Comparison of ENCODE assay signal across 1 cellular context in the genomic region with DNA sequence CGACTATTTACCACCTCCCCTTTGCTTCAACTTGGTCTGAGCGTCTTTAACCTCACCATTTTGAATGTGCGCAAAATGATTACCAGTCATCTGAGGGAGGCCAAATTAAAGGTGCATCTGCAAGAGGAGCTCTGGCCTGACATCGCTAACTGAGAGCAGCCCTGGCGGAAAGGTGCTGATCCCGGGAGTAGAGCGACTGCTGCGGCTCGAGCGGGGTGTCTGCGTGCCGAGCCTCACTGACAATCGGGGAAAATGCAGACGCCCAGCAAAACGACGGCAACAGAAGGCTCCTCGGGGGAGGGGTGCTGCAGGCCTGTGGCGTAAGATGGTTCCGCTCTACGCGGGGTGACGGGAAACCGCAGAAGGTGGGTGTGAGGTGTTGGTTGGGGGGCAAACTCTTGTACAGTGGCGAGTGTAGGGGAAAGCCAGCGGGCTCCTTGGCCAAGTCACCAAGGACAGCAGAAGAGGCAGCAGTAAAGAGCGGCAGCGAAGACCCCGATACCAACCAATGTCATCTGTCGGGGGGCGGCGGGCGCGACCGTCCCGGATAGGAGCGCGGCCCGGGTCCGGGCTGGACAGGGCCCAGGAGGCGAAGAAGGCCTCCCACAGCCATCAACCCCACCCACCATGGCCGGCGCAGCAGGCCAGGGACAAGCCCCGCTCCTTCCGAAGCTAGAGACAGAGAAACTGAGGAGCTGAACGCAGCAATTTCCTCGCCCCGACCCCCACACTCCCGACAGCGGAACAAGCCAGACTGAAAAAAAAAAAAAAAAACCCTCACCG.
TF ChIP-seq lines count a peak whose summit lies in the region.

No MANE protein-coding gene starts in this region.

TF ChIP-seq in HepG2, 621 proteins besides CTCF, POLR2A, EP300 and RAD21 (continued from another document and continues in another):
- TF ChIP-seq, protein P1, sequence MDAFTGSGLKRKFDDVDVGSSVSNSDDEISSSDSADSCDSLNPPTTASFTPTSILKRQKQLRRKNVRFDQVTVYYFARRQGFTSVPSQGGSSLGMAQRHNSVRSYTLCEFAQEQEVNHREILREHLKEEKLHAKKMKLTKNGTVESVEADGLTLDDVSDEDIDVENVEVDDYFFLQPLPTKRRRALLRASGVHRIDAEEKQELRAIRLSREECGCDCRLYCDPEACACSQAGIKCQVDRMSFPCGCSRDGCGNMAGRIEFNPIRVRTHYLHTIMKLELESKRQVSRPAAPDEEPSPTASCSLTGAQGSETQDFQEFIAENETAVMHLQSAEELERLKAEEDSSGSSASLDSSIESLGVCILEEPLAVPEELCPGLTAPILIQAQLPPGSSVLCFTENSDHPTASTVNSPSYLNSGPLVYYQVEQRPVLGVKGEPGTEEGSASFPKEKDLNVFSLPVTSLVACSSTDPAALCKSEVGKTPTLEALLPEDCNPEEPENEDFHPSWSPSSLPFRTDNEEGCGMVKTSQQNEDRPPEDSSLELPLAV (CRISPR knock-in tag; conservative IDR thresholded peaks at IDR 0.05; ENCODE audit: low read depth): no peak
- TF ChIP-seq ZNF879 (CRISPR knock-in tag; IDR thresholded peaks at IDR 0.05) (no peak), DPF2 (CRISPR knock-in tag; IDR thresholded peaks at IDR 0.05; ENCODE audit: borderline replicate concordance, low read depth) (no peak), HES4 (CRISPR knock-in tag; IDR thresholded peaks at IDR 0.05; ENCODE audit: borderline replicate concordance) (peak; percentile 25; the same call in 1 of the 2 replicates), HNRNPH1 (optimal IDR thresholded peaks at IDR 0.05; ENCODE audit: low read depth, low read length) (no peak), CHD2 (IDR thresholded peaks at IDR 0.05; ENCODE audit: low read depth, low read length) (no peak), ZNF124 (CRISPR knock-in tag; IDR thresholded peaks at IDR 0.05) (no peak), ZNF547 (CRISPR knock-in tag; IDR thresholded peaks at IDR 0.05) (no peak), ZNF883 (CRISPR knock-in tag; IDR thresholded peaks at IDR 0.05; ENCODE audit: not compliant biosample characterization) (no peak), NR3C1 (CRISPR knock-in tag; IDR thresholded peaks at IDR 0.05) (no peak), FOXA1 (IDR thresholded peaks at IDR 0.05) (no peak), FOXA1 (CRISPR knock-in tag; IDR thresholded peaks at IDR 0.05) (no peak), SUZ12 (IDR thresholded peaks at IDR 0.05; ENCODE audit: low read depth, low read length) (no peak), NFKB2 (CRISPR knock-in tag; IDR thresholded peaks at IDR 0.05; ENCODE audit: borderline replicate concordance) (no peak; the same call in 1 of the 2 replicates), BRD4 (CRISPR knock-in tag; IDR thresholded peaks at IDR 0.05) (no peak), TCF7L2 (IDR thresholded peaks at IDR 0.05; ENCODE audit: low read depth, low read length) (no peak), CREM (IDR thresholded peaks at IDR 0.05) (0 out of 2 replicates have a peak, but pooled peaks have one; percentile 10), CREM (CRISPR knock-in tag; IDR thresholded peaks at IDR 0.05) (no peak), HOXA9 (CRISPR knock-in tag; IDR thresholded peaks at IDR 0.05; ENCODE audit: borderline replicate concordance) (no peak), IRF2 (CRISPR knock-in tag; IDR thresholded peaks at IDR 0.05) (no peak), TCF12 (IDR thresholded peaks at IDR 0.05) (no peak), TCF12 (CRISPR knock-in tag; IDR thresholded peaks at IDR 0.05) (no peak), ZSCAN12 (CRISPR knock-in tag; IDR thresholded peaks at IDR 0.05) (0 out of 2 replicates have a peak, but pooled peaks have one; percentile 47), NFE2L1 (CRISPR knock-in tag; IDR thresholded peaks at IDR 0.05; ENCODE audit: borderline replicate concordance) (no peak), TBP (CRISPR knock-in tag; IDR thresholded peaks at IDR 0.05) (no peak), JUND (CRISPR knock-in tag; IDR thresholded peaks at IDR 0.05) (no peak), MLLT10 (CRISPR knock-in tag; IDR thresholded peaks at IDR 0.05) (no peak), SNAI1 (CRISPR knock-in tag; IDR thresholded peaks at IDR 0.05; ENCODE audit: borderline replicate concordance) (no peak), NCOR1 (IDR thresholded peaks at IDR 0.05; ENCODE audit: borderline replicate concordance, low read length) (no peak), ZNF260 (CRISPR knock-in tag; IDR thresholded peaks at IDR 0.05; ENCODE audit: borderline replicate concordance, low read depth) (no peak), TSC22D2 (CRISPR knock-in tag; IDR thresholded peaks at IDR 0.05; ENCODE audit: borderline replicate concordance) (no peak), ZNF567 (CRISPR knock-in tag; IDR thresholded peaks at IDR 0.05; ENCODE audit: borderline replicate concordance) (no peak), ATF1 (CRISPR knock-in tag; IDR thresholded peaks at IDR 0.05) (no peak), PPARG (CRISPR knock-in tag; conservative IDR thresholded peaks at IDR 0.05) (no peak), MZF1 (CRISPR knock-in tag; IDR thresholded peaks at IDR 0.05; ENCODE audit: borderline replicate concordance) (no peak), HMG20A (CRISPR knock-in tag; IDR thresholded peaks at IDR 0.05; ENCODE audit: borderline replicate concordance) (no peak), FOXP1 (IDR thresholded peaks at IDR 0.05) (no peak), FOXP1 (CRISPR knock-in tag; IDR thresholded peaks at IDR 0.05) (no peak), ZFP1 (CRISPR knock-in tag; IDR thresholded peaks at IDR 0.05) (no peak), ZNF264 (CRISPR knock-in tag; IDR thresholded peaks at IDR 0.05) (no peak)
- TF ChIP-seq, protein P2, sequence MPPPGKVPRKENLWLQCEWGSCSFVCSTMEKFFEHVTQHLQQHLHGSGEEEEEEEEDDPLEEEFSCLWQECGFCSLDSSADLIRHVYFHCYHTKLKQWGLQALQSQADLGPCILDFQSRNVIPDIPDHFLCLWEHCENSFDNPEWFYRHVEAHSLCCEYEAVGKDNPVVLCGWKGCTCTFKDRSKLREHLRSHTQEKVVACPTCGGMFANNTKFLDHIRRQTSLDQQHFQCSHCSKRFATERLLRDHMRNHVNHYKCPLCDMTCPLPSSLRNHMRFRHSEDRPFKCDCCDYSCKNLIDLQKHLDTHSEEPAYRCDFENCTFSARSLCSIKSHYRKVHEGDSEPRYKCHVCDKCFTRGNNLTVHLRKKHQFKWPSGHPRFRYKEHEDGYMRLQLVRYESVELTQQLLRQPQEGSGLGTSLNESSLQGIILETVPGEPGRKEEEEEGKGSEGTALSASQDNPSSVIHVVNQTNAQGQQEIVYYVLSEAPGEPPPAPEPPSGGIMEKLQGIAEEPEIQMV (CRISPR knock-in tag; IDR thresholded peaks at IDR 0.05; ENCODE audit: low read depth): no peak
- TF ChIP-seq, protein P3, sequence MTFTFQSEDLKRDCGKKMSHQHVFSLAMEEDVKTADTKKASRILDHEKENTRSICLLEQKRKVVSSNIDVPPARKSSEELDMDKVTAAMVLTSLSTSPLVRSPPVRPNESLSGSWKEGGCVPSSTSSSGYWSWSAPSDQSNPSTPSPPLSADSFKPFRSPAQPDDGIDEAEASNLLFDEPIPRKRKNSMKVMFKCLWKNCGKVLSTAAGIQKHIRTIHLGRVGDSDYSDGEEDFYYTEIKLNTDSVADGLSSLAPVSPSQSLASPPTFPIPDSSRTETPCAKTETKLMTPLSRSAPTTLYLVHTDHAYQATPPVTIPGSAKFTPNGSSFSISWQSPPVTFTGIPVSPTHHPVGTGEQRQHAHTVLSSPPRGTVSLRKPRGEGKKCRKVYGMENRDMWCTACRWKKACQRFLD (CRISPR knock-in tag; IDR thresholded peaks at IDR 0.05; ENCODE audit: borderline replicate concordance): 0 out of 2 replicates have a peak, but pooled peaks have one; percentile 50
- TF ChIP-seq, protein P4, sequence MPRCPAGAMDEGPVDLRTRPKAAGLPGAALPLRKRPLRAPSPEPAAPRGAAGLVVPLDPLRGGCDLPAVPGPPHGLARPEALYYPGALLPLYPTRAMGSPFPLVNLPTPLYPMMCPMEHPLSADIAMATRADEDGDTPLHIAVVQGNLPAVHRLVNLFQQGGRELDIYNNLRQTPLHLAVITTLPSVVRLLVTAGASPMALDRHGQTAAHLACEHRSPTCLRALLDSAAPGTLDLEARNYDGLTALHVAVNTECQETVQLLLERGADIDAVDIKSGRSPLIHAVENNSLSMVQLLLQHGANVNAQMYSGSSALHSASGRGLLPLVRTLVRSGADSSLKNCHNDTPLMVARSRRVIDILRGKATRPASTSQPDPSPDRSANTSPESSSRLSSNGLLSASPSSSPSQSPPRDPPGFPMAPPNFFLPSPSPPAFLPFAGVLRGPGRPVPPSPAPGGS (CRISPR knock-in tag; IDR thresholded peaks at IDR 0.05): no peak
- TF ChIP-seq, protein P5, sequence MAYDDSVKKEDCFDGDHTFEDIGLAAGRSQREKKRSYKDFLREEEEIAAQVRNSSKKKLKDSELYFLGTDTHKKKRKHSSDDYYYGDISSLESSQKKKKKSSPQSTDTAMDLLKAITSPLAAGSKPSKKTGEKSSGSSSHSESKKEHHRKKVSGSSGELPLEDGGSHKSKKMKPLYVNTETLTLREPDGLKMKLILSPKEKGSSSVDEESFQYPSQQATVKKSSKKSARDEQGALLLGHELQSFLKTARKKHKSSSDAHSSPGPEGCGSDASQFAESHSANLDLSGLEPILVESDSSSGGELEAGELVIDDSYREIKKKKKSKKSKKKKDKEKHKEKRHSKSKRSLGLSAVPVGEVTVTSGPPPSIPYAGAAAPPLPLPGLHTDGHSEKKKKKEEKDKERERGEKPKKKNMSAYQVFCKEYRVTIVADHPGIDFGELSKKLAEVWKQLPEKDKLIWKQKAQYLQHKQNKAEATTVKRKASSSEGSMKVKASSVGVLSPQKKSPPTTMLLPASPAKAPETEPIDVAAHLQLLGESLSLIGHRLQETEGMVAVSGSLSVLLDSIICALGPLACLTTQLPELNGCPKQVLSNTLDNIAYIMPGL (CRISPR knock-in tag; IDR thresholded peaks at IDR 0.05; ENCODE audit: borderline replicate concordance in 1 of 2, low read depth in 1 of 2): peak in 1 of 2 experiments; percentile 60; a peak in 3 of 4 replicates
- TF ChIP-seq, protein P6, sequence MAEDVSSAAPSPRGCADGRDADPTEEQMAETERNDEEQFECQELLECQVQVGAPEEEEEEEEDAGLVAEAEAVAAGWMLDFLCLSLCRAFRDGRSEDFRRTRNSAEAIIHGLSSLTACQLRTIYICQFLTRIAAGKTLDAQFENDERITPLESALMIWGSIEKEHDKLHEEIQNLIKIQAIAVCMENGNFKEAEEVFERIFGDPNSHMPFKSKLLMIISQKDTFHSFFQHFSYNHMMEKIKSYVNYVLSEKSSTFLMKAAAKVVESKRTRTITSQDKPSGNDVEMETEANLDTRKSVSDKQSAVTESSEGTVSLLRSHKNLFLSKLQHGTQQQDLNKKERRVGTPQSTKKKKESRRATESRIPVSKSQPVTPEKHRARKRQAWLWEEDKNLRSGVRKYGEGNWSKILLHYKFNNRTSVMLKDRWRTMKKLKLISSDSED (CRISPR knock-in tag; IDR thresholded peaks at IDR 0.05): no peak
- TF ChIP-seq, protein P7, sequence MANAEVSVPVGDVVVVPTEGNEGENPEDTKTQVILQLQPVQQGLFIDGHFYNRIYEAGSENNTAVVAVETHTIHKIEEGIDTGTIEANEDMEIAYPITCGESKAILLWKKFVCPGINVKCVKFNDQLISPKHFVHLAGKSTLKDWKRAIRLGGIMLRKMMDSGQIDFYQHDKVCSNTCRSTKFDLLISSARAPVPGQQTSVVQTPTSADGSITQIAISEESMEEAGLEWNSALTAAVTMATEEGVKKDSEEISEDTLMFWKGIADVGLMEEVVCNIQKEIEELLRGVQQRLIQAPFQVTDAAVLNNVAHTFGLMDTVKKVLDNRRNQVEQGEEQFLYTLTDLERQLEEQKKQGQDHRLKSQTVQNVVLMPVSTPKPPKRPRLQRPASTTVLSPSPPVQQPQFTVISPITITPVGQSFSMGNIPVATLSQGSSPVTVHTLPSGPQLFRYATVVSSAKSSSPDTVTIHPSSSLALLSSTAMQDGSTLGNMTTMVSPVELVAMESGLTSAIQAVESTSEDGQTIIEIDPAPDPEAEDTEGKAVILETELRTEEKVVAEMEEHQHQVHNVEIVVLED (CRISPR knock-in tag; IDR thresholded peaks at IDR 0.05; ENCODE audit: borderline replicate concordance): no peak
- TF ChIP-seq, protein P8, sequence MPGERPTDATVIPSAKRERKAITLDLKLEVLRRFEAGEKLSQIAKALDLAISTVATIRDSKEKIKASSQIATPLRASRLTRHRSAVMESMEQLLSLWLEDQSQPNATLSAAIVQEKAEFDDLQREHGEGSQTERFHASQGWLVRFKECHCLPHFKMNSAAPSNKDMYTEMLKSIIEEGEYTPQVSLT (CRISPR knock-in tag; IDR thresholded peaks at IDR 0.05; ENCODE audit: borderline replicate concordance, low read depth): no peak
- TF ChIP-seq, protein P9, sequence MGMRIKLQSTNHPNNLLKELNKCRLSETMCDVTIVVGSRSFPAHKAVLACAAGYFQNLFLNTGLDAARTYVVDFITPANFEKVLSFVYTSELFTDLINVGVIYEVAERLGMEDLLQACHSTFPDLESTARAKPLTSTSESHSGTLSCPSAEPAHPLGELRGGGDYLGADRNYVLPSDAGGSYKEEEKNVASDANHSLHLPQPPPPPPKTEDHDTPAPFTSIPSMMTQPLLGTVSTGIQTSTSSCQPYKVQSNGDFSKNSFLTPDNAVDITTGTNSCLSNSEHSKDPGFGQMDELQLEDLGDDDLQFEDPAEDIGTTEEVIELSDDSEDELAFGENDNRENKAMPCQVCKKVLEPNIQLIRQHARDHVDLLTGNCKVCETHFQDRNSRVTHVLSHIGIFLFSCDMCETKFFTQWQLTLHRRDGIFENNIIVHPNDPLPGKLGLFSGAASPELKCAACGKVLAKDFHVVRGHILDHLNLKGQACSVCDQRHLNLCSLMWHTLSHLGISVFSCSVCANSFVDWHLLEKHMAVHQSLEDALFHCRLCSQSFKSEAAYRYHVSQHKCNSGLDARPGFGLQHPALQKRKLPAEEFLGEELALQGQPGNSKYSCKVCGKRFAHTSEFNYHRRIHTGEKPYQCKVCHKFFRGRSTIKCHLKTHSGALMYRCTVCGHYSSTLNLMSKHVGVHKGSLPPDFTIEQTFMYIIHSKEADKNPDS (CRISPR knock-in tag; IDR thresholded peaks at IDR 0.05): no peak
- TF ChIP-seq, protein P10, sequence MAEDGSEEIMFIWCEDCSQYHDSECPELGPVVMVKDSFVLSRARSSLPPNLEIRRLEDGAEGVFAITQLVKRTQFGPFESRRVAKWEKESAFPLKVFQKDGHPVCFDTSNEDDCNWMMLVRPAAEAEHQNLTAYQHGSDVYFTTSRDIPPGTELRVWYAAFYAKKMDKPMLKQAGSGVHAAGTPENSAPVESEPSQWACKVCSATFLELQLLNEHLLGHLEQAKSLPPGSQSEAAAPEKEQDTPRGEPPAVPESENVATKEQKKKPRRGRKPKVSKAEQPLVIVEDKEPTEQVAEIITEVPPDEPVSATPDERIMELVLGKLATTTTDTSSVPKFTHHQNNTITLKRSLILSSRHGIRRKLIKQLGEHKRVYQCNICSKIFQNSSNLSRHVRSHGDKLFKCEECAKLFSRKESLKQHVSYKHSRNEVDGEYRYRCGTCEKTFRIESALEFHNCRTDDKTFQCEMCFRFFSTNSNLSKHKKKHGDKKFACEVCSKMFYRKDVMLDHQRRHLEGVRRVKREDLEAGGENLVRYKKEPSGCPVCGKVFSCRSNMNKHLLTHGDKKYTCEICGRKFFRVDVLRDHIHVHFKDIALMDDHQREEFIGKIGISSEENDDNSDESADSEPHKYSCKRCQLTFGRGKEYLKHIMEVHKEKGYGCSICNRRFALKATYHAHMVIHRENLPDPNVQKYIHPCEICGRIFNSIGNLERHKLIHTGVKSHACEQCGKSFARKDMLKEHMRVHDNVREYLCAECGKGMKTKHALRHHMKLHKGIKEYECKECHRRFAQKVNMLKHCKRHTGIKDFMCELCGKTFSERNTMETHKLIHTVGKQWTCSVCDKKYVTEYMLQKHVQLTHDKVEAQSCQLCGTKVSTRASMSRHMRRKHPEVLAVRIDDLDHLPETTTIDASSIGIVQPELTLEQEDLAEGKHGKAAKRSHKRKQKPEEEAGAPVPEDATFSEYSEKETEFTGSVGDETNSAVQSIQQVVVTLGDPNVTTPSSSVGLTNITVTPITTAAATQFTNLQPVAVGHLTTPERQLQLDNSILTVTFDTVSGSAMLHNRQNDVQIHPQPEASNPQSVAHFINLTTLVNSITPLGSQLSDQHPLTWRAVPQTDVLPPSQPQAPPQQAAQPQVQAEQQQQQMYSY (CRISPR knock-in tag; IDR thresholded peaks at IDR 0.05): no peak
